ENCODE assay signal across 17 cellular contexts in genomic region chr3:16148213-16148612, GRCh38. TPM values are rescaled to one million over a fixed set of nuclear protein-coding genes. Genes with fewer than 3 reads are reported as not detected.
DNase-seq lines count a peak whose midpoint lies in the region; ATAC-seq, FAIRE-seq and TF ChIP-seq lines count a peak whose summit lies in the region.
"Had no signal": no experiment of that assay in that cellular context is flagged by ENCODE, and none has a peak within 500 bp of the region (broad histone marks: within the 10 kb centered on the region; RNA-seq: fewer than 3 reads in every experiment).

No MANE protein-coding gene starts in this region.

- ATAC-seq in heart right ventricle (peak in 3 of 8 donors; percentile 17 to 20 (median 19)), gastrocnemius medialis (no peak), aorta (ENCODE audit: low FRiP score) (peak; percentile 2), pancreas (no peak)
- no peak for ATAC-seq in stimulated activated naive CD8-positive, alpha-beta T cell treated with anti-CD3 and anti-CD28 coated beads, Interleukin-15, Interleukin-2, amounts not matched to agents 100 U/mL and 50 U/mL, for 24 hours
- ATAC-seq: activated T-helper 17 cell treated with anti-CD3 and anti-CD28 coated beads, Interleukin-2, amount 50 U/mL, for 72 hours; natural killer cell treated with Interleukin-12 subunit alpha and Interleukin-12 subunit beta and Interleukin-15 and Interleukin-18, amount 100 ng/mL, for 72 hours had no signal

- FAIRE-seq in pancreas (lab: Jason Lieb, UNC): no peak
- FAIRE-seq: A204.1, islet of Langerhans had no signal

- 75 to 79% methylated on average over 6 of the region's 6 CpGs for WGBS in heart right ventricle, 2 donors
- 95% methylated on average over 6 of the region's 6 CpGs for WGBS in aorta, 2 donors
- 74 to 88% methylated on average over 6 of the region's 6 CpGs for WGBS in pancreas, 2 donors

- no peak for TF ChIP-seq CTCF in heart right ventricle (IDR thresholded peaks at IDR 0.05)
- no peak for TF ChIP-seq CTCF in right atrium auricular region (IDR thresholded peaks at IDR 0.05)
- TF ChIP-seq CTCF in gastrocnemius medialis (IDR thresholded peaks at IDR 0.05 in 4 of 5, conservative IDR thresholded peaks at IDR 0.05 in 1 of 5): no peak
- no peak for TF ChIP-seq CTCF in pancreas (IDR thresholded peaks at IDR 0.05)

- H3K9me3 ChIP-seq in heart right ventricle: peaks cover 0 to 18% (median 2%) of the 10 kb centered on the region in 11 donors
- H3K9me3 ChIP-seq in right atrium auricular region: peaks cover 0 to 9% of the 10 kb centered on the region in 2 donors
- H3K9me3 ChIP-seq in gastrocnemius medialis: no peaks in the 10 kb centered on the region
- no peaks in the 10 kb centered on the region for H3K9me3 ChIP-seq in aorta (ENCODE audit: control insufficient read depth, low read length)
- no peaks in the 10 kb centered on the region for H3K9me3 ChIP-seq in pancreas

- H3K4me3 ChIP-seq in heart right ventricle: no peak overlapping the region
- H3K4me3 ChIP-seq in right atrium auricular region: no peak overlapping the region
- no peak overlapping the region for H3K4me3 ChIP-seq in gastrocnemius medialis
- no peak overlapping the region for H3K4me3 ChIP-seq in aorta (ENCODE audit: low read length in 2 of 2)
- H3K4me3 ChIP-seq in pancreas: no peak overlapping the region
- H3K4me3 ChIP-seq: BLaER1 treated with 17β-estradiol and CSF1 and Interleukin-3, amounts not matched to agents 10 nM and 100 nM had no signal

- no peaks in the 10 kb centered on the region for H3K27me3 ChIP-seq in heart right ventricle
- H3K27me3 ChIP-seq in right atrium auricular region: no peaks in the 10 kb centered on the region
- no peaks in the 10 kb centered on the region for H3K27me3 ChIP-seq in gastrocnemius medialis
- H3K27me3 ChIP-seq in aorta (ENCODE audit: control insufficient read depth in 1 of 2, insufficient read depth in 2 of 2, low read length in 1 of 2): no peaks in the 10 kb centered on the region
- no peaks in the 10 kb centered on the region for H3K27me3 ChIP-seq in pancreas
- H3K27me3 ChIP-seq: BLaER1 treated with 17β-estradiol and CSF1 and Interleukin-3, amounts not matched to agents 10 nM and 100 nM had no signal

- intact Hi-C loops in heart right ventricle (cut with DNase I): no loop called here
- intact Hi-C loops in cardiac septum (cut with DNase I): no loop called here
- intact Hi-C loops in gastrocnemius medialis (cut with DNase I; ENCODE audit: low total_unique reads): loop anchor here (2.0 kb wide), 1 partner anchor 87 kb away; no protein-coding TSS in a partner anchor
- intact Hi-C loops in aorta (cut with DNase I): no loop called here
- intact Hi-C loops in pancreas (cut with DNase I): no loop called here

- DNase-seq in heart right ventricle: no peak
- DNase-seq in cardiac septum (ENCODE audit: low spot score): no peak
- DNase-seq in right atrium auricular region (ENCODE audit: low spot score): no peak
- no peak for DNase-seq in gastrocnemius medialis
- DNase-seq in aorta: no peak
- DNase-seq in pancreas: no peak
- DNase-seq in stimulated activated naive CD8-positive, alpha-beta T cell treated with anti-CD3 and anti-CD28 coated beads, Interleukin-15, Interleukin-2, amounts not matched to agents 100 U/mL and 50 U/mL, for 24 hours: no peak
- no peak for DNase-seq in T-helper 2 cell
- DNase-seq: activated CD4-positive, alpha-beta T cell treated with anti-CD3 and anti-CD28 coated beads for 1 hour; effector memory CD4-positive, alpha-beta T cell; mesendoderm had no signal

- peaks cover 7 to 41% (median 28%) of the 10 kb centered on the region in 9 donors for H3K4me1 ChIP-seq in heart right ventricle
- H3K4me1 ChIP-seq in right atrium auricular region: peaks cover 0 to 23% of the 10 kb centered on the region in 2 donors
- peaks cover 49 to 51% of the 10 kb centered on the region in 2 donors for H3K4me1 ChIP-seq in gastrocnemius medialis
- H3K4me1 ChIP-seq in aorta (ENCODE audit: control insufficient read depth in 1 of 2, insufficient read depth in 2 of 2, low read length in 2 of 2): no peaks in the 10 kb centered on the region
- H3K4me1 ChIP-seq in pancreas: no peaks in the 10 kb centered on the region

- H3K27ac ChIP-seq in heart right ventricle: peak overlapping the region in 7 of 10 donors; percentile 27 to 65 (median 61)
- peak overlapping the region; percentile 75 for H3K27ac ChIP-seq in right atrium auricular region
- H3K27ac ChIP-seq in gastrocnemius medialis: peak overlapping the region; percentile 73 to 85 (median 76)
- no peak overlapping the region for H3K27ac ChIP-seq in aorta (ENCODE audit: low read depth in 1 of 2, low read length in 2 of 2)
- no peak overlapping the region for H3K27ac ChIP-seq in pancreas
- H3K27ac ChIP-seq: BLaER1 treated with 17β-estradiol and CSF1 and Interleukin-3, amounts not matched to agents 10 nM and 100 nM; RWPE1 had no signal

- H3K36me3 ChIP-seq in heart right ventricle: no peaks in the 10 kb centered on the region
- no peaks in the 10 kb centered on the region for H3K36me3 ChIP-seq in right atrium auricular region
- no peaks in the 10 kb centered on the region for H3K36me3 ChIP-seq in gastrocnemius medialis
- no peaks in the 10 kb centered on the region for H3K36me3 ChIP-seq in aorta (ENCODE audit: control insufficient read depth in 1 of 2, insufficient read depth in 2 of 2, low read length in 1 of 2)
- H3K36me3 ChIP-seq in pancreas: no peaks in the 10 kb centered on the region
- H3K36me3 ChIP-seq: BLaER1 treated with 17β-estradiol and CSF1 and Interleukin-3, amounts not matched to agents 10 nM and 100 nM had no signal

- in situ Hi-C loops in gastrocnemius medialis (cut with MboI; ENCODE audit: low sequenced_read_pairs in 4 of 4): no loop called here

- no peak for TF ChIP-seq POLR2A in gastrocnemius medialis (IDR thresholded peaks at IDR 0.05)

RNA-seq across cellular contexts. Expression of gene GALNT15, which starts 26.3 kb away (rescaled TPM):
- total RNA-seq in heart right ventricle (10 to 100 TPM in 2 of 10 donors, 1 to 10 TPM in 6, under 1 TPM in 2; 0.55 to 30.5 (median 2.6) TPM), cardiac septum (1.3 TPM), right atrium auricular region (10 to 100 TPM; 21.7 to 83.1 TPM), gastrocnemius medialis (10 to 100 TPM; 57.6 to 94.0 (median 79.6) TPM), aorta (100 to 1,000 TPM in 1 of 2 donors, 10 to 100 TPM in 1; 44.7 to 113 TPM), pancreas (1 to 10 TPM in 5 of 6 donors, under 1 TPM in 1; 0.78 to 5.6 (median 2.0) TPM)
- polyA plus RNA-seq in heart right ventricle (10 to 100 TPM in 1 of 2 donors, 1 to 10 TPM in 1; 8.0 to 10.9 TPM), aorta (10 to 100 TPM; 12.5 to 45.6 TPM), pancreas (1 to 10 TPM; 2.8 TPM)
- total RNA-seq: natural killer cell treated with Interleukin-12 subunit alpha and Interleukin-12 subunit beta and Interleukin-15 and Interleukin-18, amount 100 ng/mL, for 72 hours had no signal

Comparison
In these comparisons a context has a peak if more than half of its experiments do, and no peak if none do; other contexts are left out.
1. H3K27ac ChIP-seq: peak in heart right ventricle (7 of 10), right atrium auricular region (2 of 2) and gastrocnemius medialis (4 of 4); none in aorta (0 of 2) and pancreas (0 of 4).